Comparison of ENCODE assay signal across 17 cellular contexts in the genomic region with DNA sequence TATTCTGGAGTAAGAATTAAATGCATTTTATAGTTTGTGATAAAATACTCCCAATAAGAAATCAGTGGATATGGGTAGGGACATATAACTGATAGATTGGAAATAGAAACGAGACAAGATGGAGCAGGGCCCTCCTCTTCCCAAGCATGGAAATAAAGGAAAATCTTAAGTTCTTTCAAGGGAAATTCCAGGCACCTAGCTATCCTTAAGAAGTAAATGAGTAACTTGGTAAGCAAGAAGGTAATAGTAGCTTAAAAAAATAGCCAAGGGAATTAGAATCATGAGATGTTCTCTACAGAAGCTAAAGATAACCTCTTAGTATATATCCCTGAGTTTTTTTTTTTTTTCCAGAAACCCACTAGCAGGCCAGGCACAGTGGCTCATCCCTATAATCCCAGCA.
"Had no signal": no experiment of that assay in that cellular context is flagged by ENCODE, and none has a peak within 500 bp of the region (broad histone marks: within the 10 kb centered on the region; RNA-seq: fewer than 3 reads in every experiment).

No MANE protein-coding gene starts in this region.

- H3K9ac ChIP-seq: SK-N-SH had no signal

- H3K9me2 ChIP-seq: SK-N-SH had no signal

- H3K27ac ChIP-seq: RWPE1 had no signal

- H3K4me2 ChIP-seq: SK-N-SH had no signal

- DNase-seq: KBM-7, MM.1S, NCI-H1092 treated with DMSO at 0.1 percent for 48 hours, NCI-H1417, NCI-H1436 treated with DMSO at 0.1 percent for 48 hours, NCI-H1694, NCI-H187 treated with DMSO at 0.1 percent for 48 hours, NCI-H2029 treated with DMSO at 0.1 percent for 48 hours, NCI-H2171 treated with DMSO at 0.1 percent for 48 hours, NCI-H345, NCI-H524, NCI-H526 treated with DMSO at 0.1 percent for 48 hours, NCI-H774, SHP77, SK-N-SH, SW 1271 had no signal
